ENCODE assay signal across 8 cellular contexts in genomic region chr11:33700425-33701271, GRCh38. TPM values are rescaled to one million over a fixed set of nuclear protein-coding genes. Genes with fewer than 3 reads are reported as not detected.
DNase-seq lines count a peak whose midpoint lies in the region; ATAC-seq and TF ChIP-seq lines count a peak whose summit lies in the region.

Gene C11orf91 (minus strand): TSS chr11:33700826. CDS start chr11:33700740, 86 bp downstream.

- H3K4me2 ChIP-seq in DND-41 (ENCODE audit: insufficient read depth, low read length) (peak within 1 kb of the TSS; percentile 64), GM23248 (ENCODE audit: unreplicated experiment) (peak within 1 kb of the TSS; percentile 80), Karpas-422 (ENCODE audit: low read depth, low read length, poor library complexity, severe bottlenecking) (peak within 1 kb of the TSS; percentile 57)

- H3K36me3 ChIP-seq in DND-41 (ENCODE audit: insufficient read depth, low read length) (no peaks in the 10 kb centered on the region), GM23248 (ENCODE audit: low read depth) (peaks cover 10% of the 10 kb centered on the region), Karpas-422 (ENCODE audit: insufficient read depth, low read length) (no peaks in the 10 kb centered on the region)

- peak within 1 kb of the TSS; percentile 3 to 51; a peak in 3 of 4 replicates for H3K4me3 ChIP-seq in DND-41 (ENCODE audit: low read depth in 1 of 2, low read length in 2 of 2)
- H3K4me3 ChIP-seq in GM23248 = peak within 1 kb of the TSS; percentile 65
- H3K4me3 ChIP-seq in Karpas-422 (ENCODE audit: low read length) = peak within 1 kb of the TSS; percentile 45; the same call in 1 of the 2 replicates

- TF ChIP-seq CTCF in DND-41 (IDR thresholded peaks at IDR 0.05; ENCODE audit: borderline replicate concordance, extremely low read depth, low read length, poor library complexity, severe bottlenecking) = no peak

- H3K9ac ChIP-seq in DND-41 (ENCODE audit: low read depth, low read length) (peak within 1 kb of the TSS; percentile 50), GM23248 (peak within 1 kb of the TSS; percentile 81), Karpas-422 (ENCODE audit: low read length) (0 out of 2 replicates have a peak within 1 kb of the TSS, but pooled peaks have one; percentile 28)

- H3K27me3 ChIP-seq in DND-41 (ENCODE audit: insufficient read depth, low read length, poor library complexity) = peaks cover 23% of the 10 kb centered on the region
- no peaks in the 10 kb centered on the region for H3K27me3 ChIP-seq in GM23248 (replicated peaks; ENCODE audit: insufficient read depth)
- H3K27me3 ChIP-seq in Karpas-422 (ENCODE audit: low read length) = peaks cover 4% of the 10 kb centered on the region; the same call in 1 of the 2 replicates

- peak; percentile 96 for DNase-seq in DND-41
- DNase-seq in GM23248 = peak; percentile 99
- peak; percentile 95 for DNase-seq in Karpas-422
- peak; percentile 83 for DNase-seq in RKO (ENCODE audit: low spot score)
- peak; percentile 83 to 91 for DNase-seq in activated T-helper 1 cell treated with anti-CD3 and anti-CD28 coated beads, Interleukin-2, amount 50 U/mL, for 16 hours (ENCODE audit: low read depth in 1 of 2, low spot score in 1 of 2)
- DNase-seq in fibroblast of gingiva (ENCODE audit: low read depth) = peak; percentile 93
- DNase-seq in naive B cell = peak; percentile 96
- DNase-seq in stimulated activated CD8-positive, alpha-beta memory T cell treated with anti-CD3 and anti-CD28 coated beads, Interleukin-7, amount 100 ng/mL, for 48 hours (ENCODE audit: extremely low read depth in 1 of 2, low read depth in 1 of 2) = peak; percentile 84 to 90

- H3K4me3 Mint-ChIP-seq in naive B cell = peak within 1 kb of the TSS; percentile 72 to 97 (median 94)

- H2AFZ ChIP-seq in DND-41 (ENCODE audit: low read depth, low read length) (peak within 1 kb of the TSS; percentile 86), GM23248 (peak within 1 kb of the TSS; percentile 31; the same call in 1 of the 2 replicates), Karpas-422 (ENCODE audit: low read length) (no peak within 1 kb of the TSS)

- peak; percentile 88 for ATAC-seq in DND-41 (ENCODE audit: insufficient read depth, low read depth)
- peak; percentile 89 to 90 for ATAC-seq in naive B cell (ENCODE audit: low read depth in 2 of 2)

- H3K79me2 ChIP-seq in DND-41 (ENCODE audit: insufficient read depth, low read length) (no peaks in the 10 kb centered on the region), GM23248 (ENCODE audit: insufficient read depth) (peaks cover 12% of the 10 kb centered on the region), Karpas-422 (ENCODE audit: low read length) (no peaks in the 10 kb centered on the region)

- peaks cover 8 to 18% (median 9%) of the 10 kb centered on the region in 3 donors for H3K27me3 Mint-ChIP-seq in naive B cell

- in situ Hi-C loops in GM23248 (cut with MboI) = no loop called here

- H3K27ac Mint-ChIP-seq in naive B cell = peak within 1 kb of the TSS in 5 of 6 donors; percentile 16 to 68 (median 52)

- H3K9me3 ChIP-seq in DND-41 (ENCODE audit: insufficient read depth, low read length, severe bottlenecking) (no peaks in the 10 kb centered on the region), GM23248 (ENCODE audit: low read depth) (no peaks in the 10 kb centered on the region), Karpas-422 (ENCODE audit: low read length) (no peaks in the 10 kb centered on the region)

- H3K4me1 ChIP-seq in DND-41 (ENCODE audit: insufficient read depth, low read length) = peaks cover 18% of the 10 kb centered on the region
- peaks cover 54% of the 10 kb centered on the region for H3K4me1 ChIP-seq in GM23248 (ENCODE audit: insufficient read depth)
- H3K4me1 ChIP-seq in Karpas-422 (ENCODE audit: low read length) = peaks cover 6% of the 10 kb centered on the region

- H4K20me1 ChIP-seq in DND-41 (ENCODE audit: insufficient read depth, low read length) (no peaks in the 10 kb centered on the region), GM23248 (ENCODE audit: insufficient read depth) (no peaks in the 10 kb centered on the region), Karpas-422 (ENCODE audit: insufficient read depth, low read depth, low read length) (0 out of 2 replicates have a peak, but pooled peaks cover 6% of the 10 kb centered on the region)

- H3F3A ChIP-seq in GM23248 (ENCODE audit: insufficient read depth) = peaks cover 47% of the 10 kb centered on the region

- H3K27ac ChIP-seq in DND-41 (ENCODE audit: low read length) = peak within 1 kb of the TSS; percentile 56
- H3K27ac ChIP-seq in GM23248 = peak within 1 kb of the TSS; percentile 94
- no peak within 1 kb of the TSS for H3K27ac ChIP-seq in Karpas-422 (ENCODE audit: low read length)

- H3K9me2 ChIP-seq in GM23248 (ENCODE audit: insufficient read depth) (no peaks in the 10 kb centered on the region), Karpas-422 (replicated peaks; ENCODE audit: insufficient read depth, low read length) (no peaks in the 10 kb centered on the region)

- peaks cover 17 to 23% (median 18%) of the 10 kb centered on the region in 3 donors for H3K4me1 Mint-ChIP-seq in naive B cell

- no peaks in the 10 kb centered on the region for H3K9me3 Mint-ChIP-seq in naive B cell

- no peaks in the 10 kb centered on the region for H3K36me3 Mint-ChIP-seq in naive B cell

- WGBS in GM23248 (ENCODE audit: low coverage in 1 of 2, low lambda C conversion rate in 2 of 2, missing lambda C conversion rate in 2 of 2), 2 experiments = 1% methylated on average over 30 to 49 of the region's 78 CpGs

RNA-seq across cellular contexts. Expression of gene C11orf91, which starts in this region (rescaled TPM):
- not detected in 2 replicates for total RNA-seq in GM23248 (2014; rRNA removed; shearing (Covaris generic))
- not detected in 2 replicates for polyA plus RNA-seq in GM23248 (2016; fragmentation: Nextera tagmentation; extraction: Ambion mirVana)
- not detected in 2 replicates for total RNA-seq in Karpas-422 (2014; rRNA removed; shearing (Covaris generic); ENCODE audit: low replicate concordance)
- polyA plus RNA-seq in naive B cell (ENCODE audit: low read depth in 6 of 6) = not detected

Comparison
In these comparisons a context has a peak if more than half of its experiments do, and no peak if none do; other contexts are left out.
1. Peak in DNase-seq, H3K4me3 ChIP-seq, H3K27ac ChIP-seq, H3K9ac ChIP-seq and H3K4me2 ChIP-seq in GM23248; RNA of the gene not detected or under 1 TPM.
2. Peak in DNase-seq, H3K4me3 ChIP-seq, H3K9ac ChIP-seq and H3K4me2 ChIP-seq in Karpas-422; RNA of the gene not detected or under 1 TPM.
3. Peak in DNase-seq and ATAC-seq in naive B cell; RNA of the gene not detected or under 1 TPM.
4. H3K9ac ChIP-seq: peak in every context shown above with its lines; median percentile 81 in GM23248; 50 in DND-41; 28 in Karpas-422.